In genomic region chr20:41447026-41447425, GRCh38 we compare ENCODE assay signal across 9 cellular contexts.
"Had no signal": no experiment of that assay in that cellular context is flagged by ENCODE, and none has a peak within 500 bp of the region (broad histone marks: within the 10 kb centered on the region; RNA-seq: fewer than 3 reads in every experiment).

No MANE protein-coding gene starts in this region.

- H3K4me3 ChIP-seq: GM23248 had no signal

- H3K9me3 Mint-ChIP-seq: H9, IgD-negative memory B cell had no signal

- FAIRE-seq: H1, H54, HepG2 had no signal

- H3K4me1 Mint-ChIP-seq: IgD-negative memory B cell had no signal

- H3K27ac Mint-ChIP-seq: IgD-negative memory B cell had no signal

- H3K27ac ChIP-seq: GM23248, HL-60 had no signal

- H3K27me3 Mint-ChIP-seq: IgD-negative memory B cell had no signal

- DNase-seq: GM23248, H9, HCEC 1CT, KBM-7 had no signal

- H3K4me3 Mint-ChIP-seq: H9, IgD-negative memory B cell had no signal
